Comparison of ENCODE assay signal across 15 cellular contexts in the genomic region with DNA sequence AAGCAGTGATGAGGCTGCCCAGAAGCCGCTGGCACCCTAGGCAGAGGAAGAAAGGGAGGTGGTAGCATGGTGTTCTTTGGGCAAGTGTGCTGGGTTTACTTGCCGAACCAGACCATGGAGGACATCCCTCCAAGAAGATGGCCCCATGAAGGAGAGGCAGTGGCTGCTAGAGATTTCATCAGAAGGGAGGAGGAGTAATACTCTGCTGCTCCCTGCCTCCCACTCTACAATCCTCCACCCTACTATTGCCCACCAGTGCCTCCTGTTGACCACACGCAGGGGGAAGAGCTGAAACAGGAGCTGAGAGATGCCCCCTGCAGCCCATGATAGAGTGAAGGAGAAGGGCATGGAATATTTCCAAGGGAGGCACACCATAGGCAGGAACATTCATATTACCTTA. TPM values are rescaled to one million over a fixed set of nuclear protein-coding genes. Genes with fewer than 3 reads are reported as not detected.
A peak's percentile ranks its signal among the peaks of the same experiment; 100 is the strongest.
DNase-seq lines count a peak whose midpoint lies in the region; ATAC-seq, FAIRE-seq and TF ChIP-seq lines count a peak whose summit lies in the region.
"Had no signal": no experiment of that assay in that cellular context is flagged by ENCODE, and none has a peak within 500 bp of the region (broad histone marks: within the 10 kb centered on the region; RNA-seq: fewer than 3 reads in every experiment).

No MANE protein-coding gene starts in this region.

- H3K79me2 ChIP-seq in GM12878 (ENCODE audit: control insufficient read depth, insufficient read depth, low read length) = no peaks in the 10 kb centered on the region

- no peak for TF ChIP-seq POLR2A in GM12878 (IDR thresholded peaks at IDR 0.05; ENCODE audit: low read depth, low read length)
- no peak for TF ChIP-seq POLR2A in sigmoid colon (IDR thresholded peaks at IDR 0.05)

- BruUV-seq in GM12878 (replicated peaks; lab: Mats Ljungman, UMichigan) = no TSS peak

- no peak for ATAC-seq in GM12878

- intact Hi-C loops in GM12878 (cut with micrococcal nuclease; ENCODE audit: unreplicated experiment) (no loop called here), sigmoid colon (cut with DNase I) (no loop called here)

- H3K27me3 ChIP-seq in AG04450 (ENCODE audit: control insufficient read depth, insufficient read depth, low read length) = no peaks in the 10 kb centered on the region
- H3K27me3 ChIP-seq in GM12878 (replicated peaks in 1 of 2; ENCODE audit: control insufficient read depth in 2 of 2, insufficient read depth in 2 of 2, low read length in 1 of 2) = peaks cover 0 to 2% of the 10 kb centered on the region in 2 experiments; a peak in 1 of 4 replicates
- H3K27me3 ChIP-seq in kidney epithelial cell (ENCODE audit: control insufficient read depth, insufficient read depth, low read length) = no peaks in the 10 kb centered on the region
- no peaks in the 10 kb centered on the region for H3K27me3 ChIP-seq in sigmoid colon

- H3K9me3 ChIP-seq in AG04450 (ENCODE audit: control insufficient read depth, insufficient read depth, low read length) (no peaks in the 10 kb centered on the region; the same call in 1 of the 2 replicates), GM12878 (replicated peaks; ENCODE audit: control insufficient read depth, insufficient read depth, low read length) (no peaks in the 10 kb centered on the region), sigmoid colon (no peaks in the 10 kb centered on the region)

- WGBS in GM12878 (ENCODE audit: insufficient coverage, insufficient replicate concordance, low lambda C conversion rate, missing lambda C conversion rate) = 14% methylated on average over 3 of the region's 3 CpGs
- WGBS in sigmoid colon, 2 donors = 94% methylated on average over 3 of the region's 3 CpGs

- H3K4me1 ChIP-seq in GM12878 (ENCODE audit: control insufficient read depth, insufficient read depth, low read length) (no peaks in the 10 kb centered on the region), sigmoid colon (peaks cover 0 to 13% (median 4%) of the 10 kb centered on the region in 4 donors)

- RAD21 ChIA-PET in GM12878 (lab: Charles Lee; ENCODE audit: unreplicated experiment) = interaction anchor here (1.0 kb wide), 1 partner anchor 141 kb away, joined by 3 read pairs; no protein-coding TSS in a partner anchor

- no peaks in the 10 kb centered on the region for H4K20me1 ChIP-seq in GM12878 (ENCODE audit: control insufficient read depth, insufficient read depth)

- TF ChIP-seq EP300 in GM12878 (IDR thresholded peaks at IDR 0.05; ENCODE audit: borderline replicate concordance in 1 of 2, control insufficient read depth in 1 of 2, low read depth in 2 of 2, low read length in 2 of 2) (no peak), sigmoid colon (IDR thresholded peaks at IDR 0.05) (no peak)

- no peak overlapping the region for H2AFZ ChIP-seq in GM12878 (ENCODE audit: control insufficient read depth, low read depth, low read length)

- H3K27ac ChIP-seq in AG04450 (ENCODE audit: low read depth, low read length) (no peak overlapping the region), GM12878 (ENCODE audit: control insufficient read depth, insufficient read depth) (no peak overlapping the region), sigmoid colon (no peak overlapping the region)

- no peak for DNase-seq in AG04450 (ENCODE audit: low read depth, low spot score)
- peak; percentile 53 for DNase-seq in HT1080 (ENCODE audit: low read depth)
- no peak for DNase-seq in GM12878 (ENCODE audit: low read depth, low spot score)
- DNase-seq in kidney epithelial cell (ENCODE audit: low read depth) = no peak
- no peak for DNase-seq in sigmoid colon
- DNase-seq in G401 (ENCODE audit: low spot score) = no peak
- no peak for DNase-seq in stimulated activated CD4-positive, alpha-beta T cell treated with anti-CD3 and anti-CD28 coated beads, Interleukin-1b, Interleukin-23, amount 100 ng/mL, for 48 hours
- no peak for DNase-seq in NCI-H774 (lab: John Stamatoyannopoulos, UW)
- DNase-seq: activated CD4-positive, alpha-beta T cell treated with anti-CD3 and anti-CD28 coated beads for 4 hours; activated gamma-delta T cell treated with Interleukin-2 at 50 U/mL for 16 hours; aorta; COR-L47; mammary epithelial cell; NCI-H1092; nephron progenitor cell had no signal

- FAIRE-seq in GM12878 (lab: Jason Lieb, UNC) = no peak

- H3K9ac ChIP-seq in GM12878 (ENCODE audit: control insufficient read depth, insufficient read depth, low read length) = no peak overlapping the region

- H3K36me3 ChIP-seq in GM12878 (ENCODE audit: control insufficient read depth in 2 of 2, insufficient read depth in 2 of 2, low read length in 1 of 2) (no peaks in the 10 kb centered on the region), kidney epithelial cell (ENCODE audit: control insufficient read depth, insufficient read depth, low read length) (no peaks in the 10 kb centered on the region), sigmoid colon (no peaks in the 10 kb centered on the region)

- no peak overlapping the region for H3K4me2 ChIP-seq in GM12878 (ENCODE audit: control insufficient read depth, insufficient read depth)

- no peak overlapping the region for H3K4me3 ChIP-seq in AG04450 (ENCODE audit: low read depth, low read length)
- H3K4me3 ChIP-seq in GM12878 = no peak overlapping the region
- no peak overlapping the region for H3K4me3 ChIP-seq in kidney epithelial cell (ENCODE audit: low read depth, low read length)
- no peak overlapping the region for H3K4me3 ChIP-seq in sigmoid colon

- SMC1A ChIA-PET in GM12878 (lab: Charles Lee; ENCODE audit: uncharacterized antibody, unreplicated experiment) = no interaction called here

- in situ Hi-C loops in GM12878 (cut with MboI) = no loop called here
- in situ Hi-C loops in G401 (cut with HindIII; ENCODE audit: low sequenced_read_pairs) = no loop called here

- TF ChIP-seq RAD21 in GM12878 (IDR thresholded peaks at IDR 0.05; ENCODE audit: insufficient read depth, low read depth, low read length) = peak; percentile 10; the same call in 1 of the 2 replicates

- POLR2A ChIA-PET in AG04450 (lab: Yijun Ruan, JAX) = no interaction called here
- POLR2A ChIA-PET in GM12878 (lab: Charles Lee) = no interaction called here

- CTCF ChIA-PET in AG04450 (lab: Charles Lee) (interaction anchor here (0.8 kb wide), 1 partner anchor 13 kb away, joined by 3 read pairs; no protein-coding TSS in a partner anchor), GM12878 (lab: Yijun Ruan, JAX) (interaction anchor here (1.7 kb wide), 1 partner anchor 141 kb away, joined by 5 read pairs; no protein-coding TSS in a partner anchor)

- TF ChIP-seq CTCF in AG04450 (IDR thresholded peaks at IDR 0.05; ENCODE audit: low read depth, low read length) (0 out of 2 replicates have a peak, but pooled peaks have one; percentile 17), GM12878 (IDR thresholded peaks at IDR 0.05 in 2 of 3, conservative IDR thresholded peaks at IDR 0.05 in 1 of 3; ENCODE audit: control insufficient read depth in 2 of 3, extremely low read depth in 1 of 3, insufficient read depth in 1 of 3, low read depth in 3 of 3, low read length in 3 of 3) (no peak), kidney epithelial cell (IDR thresholded peaks at IDR 0.05; ENCODE audit: insufficient read depth, low read length, poor library complexity, severe bottlenecking) (peak; percentile 12), sigmoid colon (IDR thresholded peaks at IDR 0.05) (no peak)

TF ChIP-seq in GM12878, 131 proteins besides CTCF, POLR2A, EP300 and RAD21:
- TF ChIP-seq KAT2A (conservative IDR thresholded peaks at IDR 0.05; ENCODE audit: control insufficient read depth, low read depth, low read length) = no peak
- no peak for TF ChIP-seq TCF7 (IDR thresholded peaks at IDR 0.05; ENCODE audit: borderline replicate concordance)
- no peak for TF ChIP-seq SP1 (IDR thresholded peaks at IDR 0.05; ENCODE audit: low read depth, low read length)

RNA-seq across cellular contexts. Expression of gene PRSS23, which starts 51.0 kb away (rescaled TPM):
- polyA plus RNA-seq in AG04450 (2011; rRNA removed) = 50.3 and 58.0 TPM in 2 replicates
- polyA minus RNA-seq in AG04450 (2011; rRNA and poly(A)+ RNA removed) = 68.5 and 75.3 TPM in 2 replicates
- total RNA-seq in HT1080 (2014; rRNA removed; shearing (Covaris generic)) = 537 and 633 TPM in 2 replicates
- polyA plus RNA-seq in HT1080 (2015; cell fraction: cytosol; rRNA removed) = 229 and 233 TPM in 2 replicates
- polyA plus RNA-seq in HT1080 (2015; cell fraction: nucleus; rRNA removed) = 137 and 143 TPM in 2 replicates
- not detected in 2 replicates for total RNA-seq in GM12878 (2013; cell fraction: nucleolus; rRNA removed)
- total RNA-seq in GM12878 (2014; rRNA removed) = 0.05 TPM in 1 of 2 replicates, not detected in the other
- not detected in 2 replicates for total RNA-seq in GM12878 (2014; rRNA removed; fragmentation: Illumina TruSeq; extraction: Trizol)
- 0.13 and 0.21 TPM in 2 replicates for total RNA-seq in GM12878 (2021)
- not detected for polyA plus RNA-seq in GM12878 (2011; ENCODE audit: low read depth)
- polyA plus RNA-seq in GM12878 (2011; rRNA removed) = 0.04 and 0.16 TPM in 2 replicates
- polyA plus RNA-seq in GM12878 (2011; cell fraction: cytosol; rRNA removed) = 0.03 and 0.05 TPM in 2 replicates
- not detected in 2 replicates for polyA plus RNA-seq in GM12878 (2011; cell fraction: nucleus; rRNA removed)
- not detected in 2 replicates for polyA plus RNA-seq in GM12878 (2012)
- polyA plus RNA-seq in GM12878 (2014; fragmentation: Illumina TruSeq; extraction: Trizol) = 0.03 TPM in 1 of 2 replicates, not detected in the other
- not detected for polyA plus RNA-seq in GM12878 (2014; fragmentation: Nextera tagmentation; extraction: Ambion mirVana)
- 0.05 TPM in 1 of 2 replicates, not detected in the other for polyA plus RNA-seq in GM12878 (2014; rRNA removed)
- polyA plus RNA-seq in GM12878 (2016; fragmentation: Nextera tagmentation; extraction: Ambion mirVana) = under 1 TPM in 1 of 2 experiments, not detected in 1; 0.39 TPM
- polyA minus RNA-seq in GM12878 (2011; rRNA and poly(A)+ RNA removed) = 0.37 TPM in 1 of 2 replicates, not detected in the other
- 4.8 and 6.5 TPM in 2 replicates for polyA minus RNA-seq in GM12878 (2011; cell fraction: cytosol; rRNA and poly(A)+ RNA removed)
- polyA minus RNA-seq in GM12878 (2011; cell fraction: nucleus; rRNA and poly(A)+ RNA removed) = 0.57 TPM in 1 of 2 replicates, not detected in the other
- total RNA-seq in kidney epithelial cell = 38.5 and 56.6 TPM in 2 replicates
- 100 to 1,000 TPM in 3 of 4 donors, 10 to 100 TPM in 1; 78.5 to 183 (median 120) TPM for total RNA-seq in sigmoid colon
- polyA plus RNA-seq in sigmoid colon = 10 to 100 TPM; 25.2 to 32.4 (median 32.2) TPM
- total RNA-seq in G401 (2014; rRNA removed; shearing (Covaris generic)) = 55.1 and 68.2 TPM in 2 replicates

Comparison
In these comparisons a context has a peak if more than half of its experiments do, and no peak if none do; other contexts are left out.
1. CTCF ChIP-seq: peak in AG04450 (single experiment) and kidney epithelial cell (single experiment); none in GM12878 (0 of 3) and sigmoid colon (0 of 4).
2. RNA of gene PRSS23, which starts 51.0 kb away (total RNA-seq): 537 to 633 TPM in HT1080, 78.5 to 183 TPM in sigmoid colon, 55.1 to 68.2 TPM in G401 and 38.5 to 56.6 TPM in kidney epithelial cell; 0.05 to 0.21 TPM in GM12878; every median in the first group is over 10 times any median in the second.